Comparison of ENCODE assay signal across 9 cellular contexts in the genomic region with DNA sequence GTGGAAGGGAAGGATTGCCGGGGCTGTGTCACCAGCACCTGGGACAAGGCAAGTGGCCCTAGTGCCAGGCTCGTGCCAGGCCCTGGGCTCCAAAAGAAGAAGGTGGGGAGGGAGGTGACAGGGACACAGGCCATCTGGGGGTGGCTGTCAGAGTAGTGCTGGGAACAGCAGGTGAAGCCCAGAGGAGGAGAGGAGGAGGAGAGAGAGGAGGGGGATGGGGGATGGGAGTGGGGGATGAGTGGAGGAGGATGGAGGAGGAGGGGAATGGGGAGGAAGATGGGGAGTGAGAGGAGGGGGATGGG. TPM values are rescaled to one million over a fixed set of nuclear protein-coding genes. Genes with fewer than 3 reads are reported as not detected.
DNase-seq lines count a peak whose midpoint lies in the region; ATAC-seq and TF ChIP-seq lines count a peak whose summit lies in the region.
"Had no signal": no experiment of that assay in that cellular context is flagged by ENCODE, and none has a peak within 500 bp of the region (broad histone marks: within the 10 kb centered on the region; RNA-seq: fewer than 3 reads in every experiment).

No MANE protein-coding gene starts in this region.

- H3K4me3 Mint-ChIP-seq in osteocyte (ENCODE audit: unreplicated experiment), result peak overlapping the region; percentile 71

- POLR2A ChIA-PET in OCI-LY7 (lab: Charles Lee), result interaction anchor here (1.2 to 2.9 kb wide), 5 partner anchors 11 to 90 kb away, joined by 3 to 40 read pairs (median 9); partner anchors contain the start of genes JUND and LSM4

- ATAC-seq in GM18858 (IDR thresholded peaks at IDR 0.05; ENCODE audit: unreplicated experiment) (no peak), GM21360 (IDR thresholded peaks at IDR 0.05; ENCODE audit: unreplicated experiment) (no peak), HG02973 (IDR thresholded peaks at IDR 0.05; ENCODE audit: unreplicated experiment) (no peak)

- H3K79me2 ChIP-seq in OCI-LY7 (ENCODE audit: insufficient read depth, low read depth, low read length), result no peaks in the 10 kb centered on the region

- H3K4me1 ChIP-seq in OCI-LY7 (ENCODE audit: insufficient read depth, low read length, poor library complexity, severe bottlenecking), result peaks cover 59% of the 10 kb centered on the region
- peaks cover 53% of the 10 kb centered on the region for H3K4me1 ChIP-seq in effector memory CD4-positive, alpha-beta T cell (ENCODE audit: control insufficient read depth, insufficient read depth, low read length, poor library complexity, severe bottlenecking)

- H3K27ac ChIP-seq in OCI-LY7 (ENCODE audit: low read depth, low read length, poor library complexity, severe bottlenecking), result peak overlapping the region; percentile 94
- H3K27ac ChIP-seq in effector memory CD4-positive, alpha-beta T cell (ENCODE audit: insufficient read depth, low read length, poor library complexity, severe bottlenecking), result peak overlapping the region; percentile 96

- CTCF ChIA-PET in OCI-LY7 (lab: Charles Lee; ENCODE audit: unreplicated experiment), result interaction anchor here (0.7 to 0.9 kb wide), 2 partner anchors 24 to 25 kb away, joined by 4 read pairs; no protein-coding TSS in a partner anchor

- no peaks in the 10 kb centered on the region for H3K9me3 Mint-ChIP-seq in osteocyte (ENCODE audit: unreplicated experiment)

- no peaks in the 10 kb centered on the region for H3K27me3 Mint-ChIP-seq in osteocyte (ENCODE audit: unreplicated experiment)

- peak overlapping the region; percentile 38; the same call in 1 of the 2 replicates for H2AFZ ChIP-seq in OCI-LY7 (ENCODE audit: low read length)

- TF ChIP-seq CTCF in GM10266 (IDR thresholded peaks at IDR 0.05; ENCODE audit: control insufficient read depth, insufficient read depth, low read depth, missing control alignments) (no peak), OCI-LY7 (conservative IDR thresholded peaks at IDR 0.05; ENCODE audit: low read length) (no peak), osteocyte (IDR thresholded peaks at IDR 0.05) (no peak)

- peak overlapping the region; percentile 65 for H3K4me3 ChIP-seq in OCI-LY7 (ENCODE audit: low read depth, low read length, poor library complexity, severe bottlenecking)
- peak overlapping the region; percentile 72 for H3K4me3 ChIP-seq in effector memory CD4-positive, alpha-beta T cell (ENCODE audit: insufficient read depth, low read depth, low read length, poor library complexity, severe bottlenecking)
- H3K4me3 ChIP-seq: mucosa of descending colon had no signal

- DNase-seq in GM10266 (ENCODE audit: extremely low spot score) (peak; percentile 31), OCI-LY7 (ENCODE audit: low spot score) (peak; percentile 37), osteocyte (ENCODE audit: extremely low spot score, unreplicated experiment) (no peak), NK-92 (lab: John Stamatoyannopoulos, UW; ENCODE audit: unreplicated experiment) (no peak)
- DNase-seq in effector memory CD4-positive, alpha-beta T cell, result no peak

- H3K9me2 ChIP-seq in OCI-LY7 (ENCODE audit: insufficient read depth, low read length), result no peaks in the 10 kb centered on the region

- H3K27ac Mint-ChIP-seq in osteocyte (ENCODE audit: unreplicated experiment), result peak overlapping the region; percentile 100

- H3K4me1 Mint-ChIP-seq in osteocyte (ENCODE audit: unreplicated experiment), result peaks cover 52% of the 10 kb centered on the region

- peaks cover 5% of the 10 kb centered on the region for H3K36me3 Mint-ChIP-seq in osteocyte (ENCODE audit: unreplicated experiment)

- H3K27me3 ChIP-seq in effector memory CD4-positive, alpha-beta T cell (replicated peaks; ENCODE audit: control insufficient read depth, insufficient read depth, low read length, poor library complexity, severe bottlenecking), result no peaks in the 10 kb centered on the region

- intact Hi-C loops in OCI-LY7 (cut with micrococcal nuclease; ENCODE audit: unreplicated experiment), result loop anchor here (1.0 kb wide), 1 partner anchor 13 kb away; no protein-coding TSS in a partner anchor

- no peaks in the 10 kb centered on the region for H3K9me3 ChIP-seq in OCI-LY7 (ENCODE audit: low read length)
- no peaks in the 10 kb centered on the region for H3K9me3 ChIP-seq in effector memory CD4-positive, alpha-beta T cell (ENCODE audit: control insufficient read depth, low read length)
- H3K9me3 ChIP-seq: mucosa of descending colon had no signal

- H4K20me1 ChIP-seq in OCI-LY7 (ENCODE audit: insufficient read depth, low read length), result no peaks in the 10 kb centered on the region

- H3K4me2 ChIP-seq in OCI-LY7 (ENCODE audit: low read length), result peak overlapping the region; percentile 85

- H3K36me3 ChIP-seq in OCI-LY7 (ENCODE audit: insufficient read depth, low read length), result peaks cover 32% of the 10 kb centered on the region
- peaks cover 5% of the 10 kb centered on the region for H3K36me3 ChIP-seq in effector memory CD4-positive, alpha-beta T cell (ENCODE audit: control insufficient read depth, insufficient read depth, low read length)

- no TSS peak for BruUV-seq in OCI-LY7 (replicated peaks; lab: Mats Ljungman, UMichigan)

RNA-seq across cellular contexts. Expression of gene LSM4, which starts 18.7 kb away (rescaled TPM):
- 451 and 482 TPM in 2 replicates for total RNA-seq in OCI-LY7 (2014; rRNA removed; shearing (Covaris generic))
- total RNA-seq in OCI-LY7 (2022), result 232 and 252 TPM in 2 replicates
- total RNA-seq in osteocyte, result 92.1 and 98.1 TPM in 2 replicates

RNA-seq across cellular contexts. Expression of gene JUND, which starts 22.7 kb away (rescaled TPM):
- 138 and 144 TPM in 2 replicates for total RNA-seq in OCI-LY7 (2014; rRNA removed; shearing (Covaris generic))
- 79.0 and 92.6 TPM in 2 replicates for total RNA-seq in OCI-LY7 (2022)
- 203 and 241 TPM in 2 replicates for total RNA-seq in osteocyte

RNA-seq across cellular contexts. Expression of gene IQCN, which starts 29.9 kb away (rescaled TPM):
- 0.38 and 3.7 TPM in 2 replicates for total RNA-seq in OCI-LY7 (2014; rRNA removed; shearing (Covaris generic))
- total RNA-seq in OCI-LY7 (2022) (1.1 and 2.6 TPM in 2 replicates), osteocyte (6.9 and 10.4 TPM in 2 replicates)

RNA-seq across cellular contexts. Expression of gene PGPEP1, which starts 36.3 kb away (rescaled TPM):
- 15.2 and 18.9 TPM in 2 replicates for total RNA-seq in OCI-LY7 (2014; rRNA removed; shearing (Covaris generic))
- 44.1 and 54.5 TPM in 2 replicates for total RNA-seq in OCI-LY7 (2022)
- 36.1 and 38.5 TPM in 2 replicates for total RNA-seq in osteocyte

Comparison
In these comparisons a context has a peak if more than half of its experiments do, and no peak if none do; other contexts are left out.
1. DNase-seq: peak in GM10266 (single experiment) and OCI-LY7 (single experiment); none in effector memory CD4-positive, alpha-beta T cell (0 of 3), osteocyte (single experiment) and NK-92 (single experiment).